In genomic region chr12:6520186-6520585, GRCh38 we compare ENCODE assay signal across 16 cellular contexts.
"Had no signal": no experiment of that assay in that cellular context is flagged by ENCODE, and none has a peak within 500 bp of the region (broad histone marks: within the 10 kb centered on the region; RNA-seq: fewer than 3 reads in every experiment).

No MANE protein-coding gene starts in this region.

- H3K4me3 Mint-ChIP-seq: activated CD4-positive, alpha-beta memory T cell treated with anti-CD3 and anti-CD28 coated beads, Interleukin-2, amount 10 ng/mL, durations not matched to agents 7 days and 5 days; dendritic cell treated with granulocyte-macrophage colony-stimulating factor and Interleukin-4, amounts not matched to agents 40 ng/mL and 50 ng/mL, for 4 days; stimulated activated naive CD8-positive, alpha-beta T cell treated with anti-CD3 and anti-CD28 coated beads, Interleukin-15, amount 100 ng/mL, for 72 hours had no signal

- FAIRE-seq: pancreas had no signal

- H3K4me3 ChIP-seq: ascending aorta, breast epithelium, pancreas, upper lobe of left lung had no signal

- H3K9me3 ChIP-seq: ascending aorta, breast epithelium, pancreas, upper lobe of left lung had no signal

- H3K27ac Mint-ChIP-seq: activated CD4-positive, alpha-beta memory T cell treated with anti-CD3 and anti-CD28 coated beads, Interleukin-2, amount 10 ng/mL, durations not matched to agents 7 days and 5 days; dendritic cell treated with granulocyte-macrophage colony-stimulating factor and Interleukin-4, amounts not matched to agents 40 ng/mL and 50 ng/mL, for 4 days; stimulated activated naive CD8-positive, alpha-beta T cell treated with anti-CD3 and anti-CD28 coated beads, Interleukin-15, amount 100 ng/mL, for 72 hours had no signal

- H3K27me3 ChIP-seq: ascending aorta, breast epithelium, pancreas, upper lobe of left lung had no signal

- H3K4me1 ChIP-seq: ascending aorta, breast epithelium, pancreas, upper lobe of left lung had no signal

- H3K4me1 Mint-ChIP-seq: activated CD4-positive, alpha-beta memory T cell treated with anti-CD3 and anti-CD28 coated beads, Interleukin-2, amount 10 ng/mL, durations not matched to agents 7 days and 5 days; stimulated activated naive CD8-positive, alpha-beta T cell treated with anti-CD3 and anti-CD28 coated beads, Interleukin-15, amount 100 ng/mL, for 72 hours had no signal

- H3K27ac ChIP-seq: ascending aorta, breast epithelium, epithelial cell of prostate, pancreas, upper lobe of left lung had no signal

- DNase-seq: activated CD4-positive, alpha-beta memory T cell treated with anti-CD3 and anti-CD28 coated beads, Interleukin-2, amount 10 ng/mL, durations not matched to agents 7 days and 5 days; activated effector memory CD4-positive, alpha-beta T cell treated with anti-CD3 and anti-CD28 coated beads, Interleukin-2, amount 50 U/mL, for 16 hours; effector memory CD4-positive, alpha-beta T cell; foreskin melanocyte; head of caudate nucleus; mesendoderm; pancreas; SIG-M5; stimulated activated naive CD8-positive, alpha-beta T cell treated with anti-CD3 and anti-CD28 coated beads, Interleukin-15, amount 100 ng/mL, for 72 hours; upper lobe of left lung had no signal

- H3K9me3 Mint-ChIP-seq: activated CD4-positive, alpha-beta memory T cell treated with anti-CD3 and anti-CD28 coated beads, Interleukin-2, amount 10 ng/mL, durations not matched to agents 7 days and 5 days; dendritic cell treated with granulocyte-macrophage colony-stimulating factor and Interleukin-4, amounts not matched to agents 40 ng/mL and 50 ng/mL, for 4 days; stimulated activated naive CD8-positive, alpha-beta T cell treated with anti-CD3 and anti-CD28 coated beads, Interleukin-15, amount 100 ng/mL, for 72 hours had no signal

- H3K27me3 Mint-ChIP-seq: activated CD4-positive, alpha-beta memory T cell treated with anti-CD3 and anti-CD28 coated beads, Interleukin-2, amount 10 ng/mL, durations not matched to agents 7 days and 5 days; dendritic cell treated with granulocyte-macrophage colony-stimulating factor and Interleukin-4, amounts not matched to agents 40 ng/mL and 50 ng/mL, for 4 days; stimulated activated naive CD8-positive, alpha-beta T cell treated with anti-CD3 and anti-CD28 coated beads, Interleukin-15, amount 100 ng/mL, for 72 hours had no signal

- ATAC-seq: activated CD4-positive, CD25-positive, alpha-beta regulatory T cell treated with anti-CD3 and anti-CD28 coated beads, Interleukin-2, amount 50 U/mL, for 24 hours; pancreas; sciatic nerve; stimulated activated naive CD8-positive, alpha-beta T cell treated with anti-CD3 and anti-CD28 coated beads, Interleukin-15, amount 100 ng/mL, for 72 hours had no signal
